In the genomic region with DNA sequence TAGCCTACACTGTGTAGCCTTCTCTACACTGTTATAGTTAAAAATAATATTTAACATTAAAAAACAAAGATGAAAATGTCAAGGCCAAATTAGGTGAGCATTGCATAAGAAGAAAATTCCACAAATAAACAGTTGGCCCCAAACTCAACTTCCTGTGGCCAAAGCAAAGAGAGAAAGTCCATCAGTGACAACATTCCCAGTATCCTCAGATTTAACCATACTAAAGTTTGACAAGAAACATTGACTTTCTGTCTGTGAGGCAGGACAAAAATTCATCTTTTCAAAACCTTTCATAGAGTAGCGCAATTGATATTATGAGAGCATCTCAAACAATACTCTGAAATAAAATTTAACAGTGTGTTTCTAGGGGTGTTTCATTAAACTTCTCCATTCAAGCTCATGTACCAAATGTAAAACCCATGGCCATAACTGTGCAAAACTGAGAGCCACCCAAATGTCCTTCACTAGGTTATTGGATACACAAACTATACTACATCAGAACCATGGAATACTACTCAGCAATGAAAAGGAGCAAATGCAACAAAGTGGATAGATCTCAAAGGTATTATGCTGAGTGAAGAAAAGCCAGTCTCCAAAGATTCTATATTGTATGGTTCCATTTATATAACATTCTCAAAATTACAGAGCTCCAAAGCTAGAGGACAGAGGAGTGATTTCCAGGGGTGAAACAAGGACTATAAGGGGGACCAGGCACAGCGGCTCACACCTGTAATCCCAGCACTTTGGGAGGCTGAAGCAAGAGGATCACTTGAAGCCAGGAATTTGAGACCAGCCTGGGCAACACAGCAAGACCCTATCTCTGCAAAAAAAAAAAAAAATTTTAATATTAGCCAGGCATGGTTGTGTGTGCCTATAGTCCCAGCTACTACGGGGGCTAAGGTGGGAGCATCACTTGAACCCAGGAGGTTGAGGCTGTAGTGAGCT, we compare ENCODE assay signal across 1 cellular context.
TF ChIP-seq lines count a peak whose summit lies in the region.

No MANE protein-coding gene starts in this region.

TF ChIP-seq in HepG2, 621 proteins besides CTCF, POLR2A, EP300 and RAD21 (continued from another document and continues in another):
- TF ChIP-seq ZNF782 (CRISPR knock-in tag; IDR thresholded peaks at IDR 0.05; ENCODE audit: borderline replicate concordance) (no peak), ZNF280B (CRISPR knock-in tag; IDR thresholded peaks at IDR 0.05; ENCODE audit: borderline replicate concordance) (no peak), KMT2B (CRISPR knock-in tag; IDR thresholded peaks at IDR 0.05) (0 out of 2 replicates have a peak, but pooled peaks have one; percentile 3), SSRP1 (CRISPR knock-in tag; IDR thresholded peaks at IDR 0.05) (peak; percentile 36), MEIS1 (CRISPR knock-in tag; IDR thresholded peaks at IDR 0.05; ENCODE audit: borderline replicate concordance) (0 out of 2 replicates have a peak, but pooled peaks have one; percentile 27), MBD4 (IDR thresholded peaks at IDR 0.05; ENCODE audit: borderline replicate concordance, low read length) (no peak), GABPB1 (CRISPR knock-in tag; IDR thresholded peaks at IDR 0.05) (no peak; the same call in 1 of the 2 replicates), SOX5 (CRISPR knock-in tag; IDR thresholded peaks at IDR 0.05; ENCODE audit: borderline replicate concordance) (peak; percentile 76; the same call in 1 of the 2 replicates), ZNF256 (CRISPR knock-in tag; conservative IDR thresholded peaks at IDR 0.05) (no peak), YEATS4 (CRISPR knock-in tag; IDR thresholded peaks at IDR 0.05; ENCODE audit: borderline replicate concordance) (peak; percentile 30; the same call in 1 of the 2 replicates), SIX1 (CRISPR knock-in tag; IDR thresholded peaks at IDR 0.05; ENCODE audit: borderline replicate concordance) (no peak), ZNF503 (CRISPR knock-in tag; IDR thresholded peaks at IDR 0.05) (peak; percentile 92), SALL1 (CRISPR knock-in tag; IDR thresholded peaks at IDR 0.05) (peak; percentile 48; the same call in 1 of the 2 replicates), KLF13 (CRISPR knock-in tag; IDR thresholded peaks at IDR 0.05) (no peak), TEAD3 (CRISPR knock-in tag; optimal IDR thresholded peaks at IDR 0.05; ENCODE audit: borderline replicate concordance) (peak; percentile 91), ZFP37 (CRISPR knock-in tag; IDR thresholded peaks at IDR 0.05; ENCODE audit: borderline replicate concordance) (no peak), MATR3 (CRISPR knock-in tag; IDR thresholded peaks at IDR 0.05) (no peak), NAIF1 (CRISPR knock-in tag; IDR thresholded peaks at IDR 0.05; ENCODE audit: borderline replicate concordance) (0 out of 2 replicates have a peak, but pooled peaks have one; percentile 3), MAFK (conservative IDR thresholded peaks at IDR 0.05 in 1 of 2, IDR thresholded peaks at IDR 0.05 in 1 of 2; ENCODE audit: low read length in 2 of 2) (no peak), ZNF362 (CRISPR knock-in tag; IDR thresholded peaks at IDR 0.05; ENCODE audit: borderline replicate concordance) (peak; percentile 52; the same call in 1 of the 2 replicates), LCORL (IDR thresholded peaks at IDR 0.05) (peak; percentile 93), LCORL (CRISPR knock-in tag; IDR thresholded peaks at IDR 0.05) (peak; percentile 87), MIXL1 (CRISPR knock-in tag; IDR thresholded peaks at IDR 0.05) (peak; percentile 91), ZNF652 (CRISPR knock-in tag; IDR thresholded peaks at IDR 0.05; ENCODE audit: borderline replicate concordance, low read depth) (peak; percentile 68; the same call in 1 of the 2 replicates), POGK (CRISPR knock-in tag; conservative IDR thresholded peaks at IDR 0.05) (peak; percentile 69; the same call in 1 of the 2 replicates), ZBTB3 (CRISPR knock-in tag; IDR thresholded peaks at IDR 0.05; ENCODE audit: borderline replicate concordance, low read depth) (peak; percentile 75; the same call in 1 of the 2 replicates), XRCC5 (optimal IDR thresholded peaks at IDR 0.05; ENCODE audit: low read length) (no peak), ZNF577 (CRISPR knock-in tag; IDR thresholded peaks at IDR 0.05; ENCODE audit: borderline replicate concordance, low read depth) (no peak), HNF4G (IDR thresholded peaks at IDR 0.05; ENCODE audit: borderline replicate concordance, low read depth, low read length) (peak; percentile 83), HNF4G (CRISPR knock-in tag; IDR thresholded peaks at IDR 0.05; ENCODE audit: borderline replicate concordance, low read depth) (0 out of 2 replicates have a peak, but pooled peaks have one; percentile 8), TBX3 (IDR thresholded peaks at IDR 0.05; ENCODE audit: borderline replicate concordance) (0 out of 2 replicates have a peak, but pooled peaks have one; percentile 10), CHD4 (IDR thresholded peaks at IDR 0.05; ENCODE audit: borderline replicate concordance, low read length) (peak; percentile 89; the same call in 1 of the 2 replicates), ZNF580 (CRISPR knock-in tag; IDR thresholded peaks at IDR 0.05; ENCODE audit: borderline replicate concordance, low read depth) (peak; percentile 8; the same call in 1 of the 2 replicates), FOXA1 (IDR thresholded peaks at IDR 0.05) (no peak), FOXA1 (CRISPR knock-in tag; IDR thresholded peaks at IDR 0.05) (peak; percentile 79), FOXJ3 (CRISPR knock-in tag; IDR thresholded peaks at IDR 0.05; ENCODE audit: borderline replicate concordance) (peak; percentile 95), ZSCAN20 (CRISPR knock-in tag; IDR thresholded peaks at IDR 0.05; ENCODE audit: borderline replicate concordance) (0 out of 2 replicates have a peak, but pooled peaks have one; percentile 46)
- TF ChIP-seq, protein P1, sequence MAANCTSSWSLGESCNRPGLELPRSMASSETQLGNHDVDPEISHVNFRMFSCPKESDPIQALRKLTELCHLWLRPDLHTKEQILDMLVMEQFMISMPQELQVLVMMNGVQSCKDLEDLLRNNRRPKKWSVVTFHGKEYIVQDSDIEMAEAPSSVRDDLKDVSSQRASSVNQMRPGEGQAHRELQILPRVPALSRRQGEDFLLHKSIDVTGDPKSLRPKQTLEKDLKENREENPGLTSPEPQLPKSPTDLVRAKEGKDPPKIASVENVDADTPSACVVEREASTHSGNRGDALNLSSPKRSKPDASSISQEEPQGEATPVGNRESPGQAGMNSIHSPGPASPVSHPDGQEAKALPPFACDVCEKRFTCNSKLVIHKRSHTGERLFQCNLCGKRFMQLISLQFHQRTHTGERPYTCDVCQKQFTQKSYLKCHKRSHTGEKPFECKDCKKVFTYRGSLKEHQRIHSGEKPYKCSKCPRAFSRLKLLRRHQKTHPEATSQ (CRISPR knock-in tag; IDR thresholded peaks at IDR 0.05; ENCODE audit: borderline replicate concordance), result no peak; the same call in 1 of the 2 replicates
- TF ChIP-seq, protein P2, sequence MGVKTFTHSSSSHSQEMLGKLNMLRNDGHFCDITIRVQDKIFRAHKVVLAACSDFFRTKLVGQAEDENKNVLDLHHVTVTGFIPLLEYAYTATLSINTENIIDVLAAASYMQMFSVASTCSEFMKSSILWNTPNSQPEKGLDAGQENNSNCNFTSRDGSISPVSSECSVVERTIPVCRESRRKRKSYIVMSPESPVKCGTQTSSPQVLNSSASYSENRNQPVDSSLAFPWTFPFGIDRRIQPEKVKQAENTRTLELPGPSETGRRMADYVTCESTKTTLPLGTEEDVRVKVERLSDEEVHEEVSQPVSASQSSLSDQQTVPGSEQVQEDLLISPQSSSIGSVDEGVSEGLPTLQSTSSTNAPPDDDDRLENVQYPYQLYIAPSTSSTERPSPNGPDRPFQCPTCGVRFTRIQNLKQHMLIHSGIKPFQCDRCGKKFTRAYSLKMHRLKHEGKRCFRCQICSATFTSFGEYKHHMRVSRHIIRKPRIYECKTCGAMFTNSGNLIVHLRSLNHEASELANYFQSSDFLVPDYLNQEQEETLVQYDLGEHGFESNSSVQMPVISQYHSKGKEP (CRISPR knock-in tag; IDR thresholded peaks at IDR 0.05), result no peak
- TF ChIP-seq, protein P3, sequence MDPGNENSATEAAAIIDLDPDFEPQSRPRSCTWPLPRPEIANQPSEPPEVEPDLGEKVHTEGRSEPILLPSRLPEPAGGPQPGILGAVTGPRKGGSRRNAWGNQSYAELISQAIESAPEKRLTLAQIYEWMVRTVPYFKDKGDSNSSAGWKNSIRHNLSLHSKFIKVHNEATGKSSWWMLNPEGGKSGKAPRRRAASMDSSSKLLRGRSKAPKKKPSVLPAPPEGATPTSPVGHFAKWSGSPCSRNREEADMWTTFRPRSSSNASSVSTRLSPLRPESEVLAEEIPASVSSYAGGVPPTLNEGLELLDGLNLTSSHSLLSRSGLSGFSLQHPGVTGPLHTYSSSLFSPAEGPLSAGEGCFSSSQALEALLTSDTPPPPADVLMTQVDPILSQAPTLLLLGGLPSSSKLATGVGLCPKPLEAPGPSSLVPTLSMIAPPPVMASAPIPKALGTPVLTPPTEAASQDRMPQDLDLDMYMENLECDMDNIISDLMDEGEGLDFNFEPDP (CRISPR knock-in tag; conservative IDR thresholded peaks at IDR 0.05), result no peak
- TF ChIP-seq, protein P4, sequence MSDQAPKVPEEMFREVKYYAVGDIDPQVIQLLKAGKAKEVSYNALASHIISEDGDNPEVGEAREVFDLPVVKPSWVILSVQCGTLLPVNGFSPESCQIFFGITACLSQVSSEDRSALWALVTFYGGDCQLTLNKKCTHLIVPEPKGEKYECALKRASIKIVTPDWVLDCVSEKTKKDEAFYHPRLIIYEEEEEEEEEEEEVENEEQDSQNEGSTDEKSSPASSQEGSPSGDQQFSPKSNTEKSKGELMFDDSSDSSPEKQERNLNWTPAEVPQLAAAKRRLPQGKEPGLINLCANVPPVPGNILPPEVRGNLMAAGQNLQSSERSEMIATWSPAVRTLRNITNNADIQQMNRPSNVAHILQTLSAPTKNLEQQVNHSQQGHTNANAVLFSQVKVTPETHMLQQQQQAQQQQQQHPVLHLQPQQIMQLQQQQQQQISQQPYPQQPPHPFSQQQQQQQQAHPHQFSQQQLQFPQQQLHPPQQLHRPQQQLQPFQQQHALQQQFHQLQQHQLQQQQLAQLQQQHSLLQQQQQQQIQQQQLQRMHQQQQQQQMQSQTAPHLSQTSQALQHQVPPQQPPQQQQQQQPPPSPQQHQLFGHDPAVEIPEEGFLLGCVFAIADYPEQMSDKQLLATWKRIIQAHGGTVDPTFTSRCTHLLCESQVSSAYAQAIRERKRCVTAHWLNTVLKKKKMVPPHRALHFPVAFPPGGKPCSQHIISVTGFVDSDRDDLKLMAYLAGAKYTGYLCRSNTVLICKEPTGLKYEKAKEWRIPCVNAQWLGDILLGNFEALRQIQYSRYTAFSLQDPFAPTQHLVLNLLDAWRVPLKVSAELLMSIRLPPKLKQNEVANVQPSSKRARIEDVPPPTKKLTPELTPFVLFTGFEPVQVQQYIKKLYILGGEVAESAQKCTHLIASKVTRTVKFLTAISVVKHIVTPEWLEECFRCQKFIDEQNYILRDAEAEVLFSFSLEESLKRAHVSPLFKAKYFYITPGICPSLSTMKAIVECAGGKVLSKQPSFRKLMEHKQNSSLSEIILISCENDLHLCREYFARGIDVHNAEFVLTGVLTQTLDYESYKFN (CRISPR knock-in tag; conservative IDR thresholded peaks at IDR 0.05), result peak; percentile 97
